29 cellular contexts compared by ENCODE assay signal in the genomic region with DNA sequence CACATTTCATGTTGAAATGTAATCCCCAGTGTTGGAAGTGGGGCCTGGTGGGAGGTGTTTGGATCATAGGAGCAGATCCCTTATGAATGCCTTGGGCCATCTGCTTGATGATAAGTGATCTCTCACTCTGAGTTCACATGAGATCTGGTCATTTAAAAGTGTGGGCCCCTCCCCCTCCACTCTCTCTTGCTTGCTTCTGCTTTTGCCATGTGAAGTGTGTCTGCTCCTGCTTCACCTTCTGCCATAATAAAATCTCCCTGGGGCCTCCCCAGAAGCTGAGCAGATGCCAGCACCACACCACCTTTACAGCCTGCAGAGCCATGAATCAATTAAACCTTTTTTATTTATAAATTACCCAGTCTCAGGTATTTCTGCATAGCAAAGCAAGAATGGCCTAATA. TPM values are rescaled to one million over a fixed set of nuclear protein-coding genes. Genes with fewer than 3 reads are reported as not detected.
DNase-seq lines count a peak whose midpoint lies in the region; ATAC-seq and TF ChIP-seq lines count a peak whose summit lies in the region.
"Had no signal": no experiment of that assay in that cellular context is flagged by ENCODE, and none has a peak within 500 bp of the region (broad histone marks: within the 10 kb centered on the region; RNA-seq: fewer than 3 reads in every experiment).

No MANE protein-coding gene starts in this region.

- CTCF ChIA-PET in activated B cell treated with CpG ODN at 0.5 μM for 24 hours (lab: Charles Lee), result no interaction called here

- intact Hi-C loops in activated B cell treated with CpG ODN at 0.5 μM for 24 hours (cut with micrococcal nuclease), result no loop called here

- no peak for TF ChIP-seq CTCF in activated B cell treated with CpG ODN at 0.5 μM for 24 hours (IDR thresholded peaks at IDR 0.05)

- peak overlapping the region; percentile 76 for H3K27ac Mint-ChIP-seq in activated B cell treated with CpG ODN at 0.5 μM for 24 hours
- H3K27ac Mint-ChIP-seq in stimulated activated effector memory CD8-positive, alpha-beta T cell treated with anti-CD3 and anti-CD28 coated beads, Interleukin-12 subunit alpha, Interleukin-12 subunit beta, amount 100 ng/mL, for 72 hours, result peak overlapping the region; percentile 58
- H3K27ac Mint-ChIP-seq in natural killer cell treated with Interleukin-12 subunit alpha and Interleukin-12 subunit beta and Interleukin-15 and Interleukin-18, amount 100 ng/mL, for 72 hours, result peak overlapping the region in 1 of 2 donors; percentile 22
- H3K27ac Mint-ChIP-seq: activated CD4-positive, alpha-beta T cell treated with anti-CD3 and anti-CD28 coated beads, Interleukin-2, amount 10 ng/mL, durations not matched to agents 7 days and 5 days; endodermal cell had no signal

- H3K27me3 Mint-ChIP-seq in activated B cell treated with CpG ODN at 0.5 μM for 24 hours, result no peaks in the 10 kb centered on the region
- no peaks in the 10 kb centered on the region for H3K27me3 Mint-ChIP-seq in natural killer cell treated with Interleukin-12 subunit alpha and Interleukin-12 subunit beta and Interleukin-15 and Interleukin-18, amount 100 ng/mL, for 72 hours
- H3K27me3 Mint-ChIP-seq: activated CD4-positive, alpha-beta T cell treated with anti-CD3 and anti-CD28 coated beads, Interleukin-2, amount 10 ng/mL, durations not matched to agents 7 days and 5 days; CD4-positive, alpha-beta memory T cell had no signal

- POLR2A ChIA-PET in activated B cell treated with CpG ODN at 0.5 μM for 24 hours (lab: Charles Lee), result no interaction called here

- H3K4me3 Mint-ChIP-seq in activated B cell treated with CpG ODN at 0.5 μM for 24 hours, result peak overlapping the region; percentile 2
- no peak overlapping the region for H3K4me3 Mint-ChIP-seq in stimulated activated effector memory CD8-positive, alpha-beta T cell treated with anti-CD3 and anti-CD28 coated beads, Interleukin-12 subunit alpha, Interleukin-12 subunit beta, amount 100 ng/mL, for 72 hours
- no peak overlapping the region for H3K4me3 Mint-ChIP-seq in natural killer cell treated with Interleukin-12 subunit alpha and Interleukin-12 subunit beta and Interleukin-15 and Interleukin-18, amount 100 ng/mL, for 72 hours
- H3K4me3 Mint-ChIP-seq: activated CD4-positive, alpha-beta T cell treated with anti-CD3 and anti-CD28 coated beads, Interleukin-2, amount 10 ng/mL, durations not matched to agents 7 days and 5 days; activated T-cell treated with anti-CD3 and anti-CD28 coated beads, Interleukin-2, amount 50 U/mL, for 4 hours; CD4-positive, alpha-beta memory T cell; endodermal cell had no signal

- no peaks in the 10 kb centered on the region for H3K36me3 Mint-ChIP-seq in activated B cell treated with CpG ODN at 0.5 μM for 24 hours (ENCODE audit: low read depth)
- H3K36me3 Mint-ChIP-seq in stimulated activated effector memory CD8-positive, alpha-beta T cell treated with anti-CD3 and anti-CD28 coated beads, Interleukin-12 subunit alpha, Interleukin-12 subunit beta, amount 100 ng/mL, for 72 hours, result no peaks in the 10 kb centered on the region
- H3K36me3 Mint-ChIP-seq in natural killer cell treated with Interleukin-12 subunit alpha and Interleukin-12 subunit beta and Interleukin-15 and Interleukin-18, amount 100 ng/mL, for 72 hours, result peaks cover 12% of the 10 kb centered on the region

- ATAC-seq in activated B cell treated with CpG ODN at 0.5 μM for 24 hours (ENCODE audit: low read depth), result peak; percentile 40
- no peak for ATAC-seq in stimulated activated effector memory CD8-positive, alpha-beta T cell treated with anti-CD3 and anti-CD28 coated beads, Interleukin-12 subunit alpha, Interleukin-12 subunit beta, amount 100 ng/mL, for 72 hours
- no peak for ATAC-seq in natural killer cell treated with Interleukin-12 subunit alpha and Interleukin-12 subunit beta and Interleukin-15 and Interleukin-18, amount 100 ng/mL, for 72 hours
- ATAC-seq: activated T-cell treated with anti-CD3 and anti-CD28 coated beads, Interleukin-2, amount 50 U/mL, for 4 hours; sciatic nerve had no signal

- peaks cover 44% of the 10 kb centered on the region for H3K4me1 Mint-ChIP-seq in activated B cell treated with CpG ODN at 0.5 μM for 24 hours
- peaks cover 31% of the 10 kb centered on the region for H3K4me1 Mint-ChIP-seq in stimulated activated effector memory CD8-positive, alpha-beta T cell treated with anti-CD3 and anti-CD28 coated beads, Interleukin-12 subunit alpha, Interleukin-12 subunit beta, amount 100 ng/mL, for 72 hours
- peaks cover 27 to 31% of the 10 kb centered on the region in 2 donors for H3K4me1 Mint-ChIP-seq in natural killer cell treated with Interleukin-12 subunit alpha and Interleukin-12 subunit beta and Interleukin-15 and Interleukin-18, amount 100 ng/mL, for 72 hours (ENCODE audit: low read depth in 2 of 2)
- H3K4me1 Mint-ChIP-seq: endodermal cell had no signal

- peaks cover 2% of the 10 kb centered on the region for H3K9me3 Mint-ChIP-seq in activated B cell treated with CpG ODN at 0.5 μM for 24 hours
- no peaks in the 10 kb centered on the region for H3K9me3 Mint-ChIP-seq in stimulated activated effector memory CD8-positive, alpha-beta T cell treated with anti-CD3 and anti-CD28 coated beads, Interleukin-12 subunit alpha, Interleukin-12 subunit beta, amount 100 ng/mL, for 72 hours
- peaks cover 10% of the 10 kb centered on the region for H3K9me3 Mint-ChIP-seq in natural killer cell treated with Interleukin-12 subunit alpha and Interleukin-12 subunit beta and Interleukin-15 and Interleukin-18, amount 100 ng/mL, for 72 hours

- DNase-seq in NOMO-1 (lab: John Stamatoyannopoulos, UW; ENCODE audit: unreplicated experiment in 2 of 2), result peak; percentile 7 to 21
- DNase-seq in NOMO-1 treated with dmso at 0.1 percent for 144 hours (lab: John Stamatoyannopoulos, UW; ENCODE audit: unreplicated experiment), result no peak
- peak; percentile 99 for DNase-seq in NCI-H2171 treated with DMSO at 0.1 percent for 48 hours (lab: John Stamatoyannopoulos, UW)
- DNase-seq in activated B cell treated with CpG ODN at 0.5 μM for 24 hours, result no peak
- no peak for DNase-seq in stimulated activated effector memory CD8-positive, alpha-beta T cell treated with anti-CD3 and anti-CD28 coated beads, Interleukin-12 subunit alpha, Interleukin-12 subunit beta, amount 100 ng/mL, for 72 hours (ENCODE audit: low spot score in 2 of 2)
- DNase-seq in natural killer cell treated with Interleukin-12 subunit alpha and Interleukin-12 subunit beta and Interleukin-15 and Interleukin-18, amount 100 ng/mL, for 72 hours (ENCODE audit: low spot score), result no peak
- DNase-seq in DMS153 (lab: John Stamatoyannopoulos, UW), result no peak
- DNase-seq in NCI-H1105 treated with DMSO at 0.1 percent for 48 hours (lab: John Stamatoyannopoulos, UW), result no peak
- DNase-seq: activated CD4-positive, alpha-beta T cell treated with anti-CD3 and anti-CD28 coated beads, Interleukin-2, amount 10 ng/mL, durations not matched to agents 7 days and 5 days; activated gamma-delta T cell; activated T-cell treated with anti-CD3 and anti-CD28 coated beads, Interleukin-2, amount 50 U/mL, for 4 hours; CD4-positive, alpha-beta memory T cell; endodermal cell; head of caudate nucleus; left ventricle myocardium inferior; NCI-H1417 treated with DMSO at 0.1 percent for 48 hours; NCI-H2107; NCI-H510A; SIG-M5; stimulated activated CD8-positive, alpha-beta memory T cell treated with anti-CD3 and anti-CD28 coated beads, Interleukin-4, amount 100 ng/mL, for 48 hours; T1000; thyroid gland had no signal

RNA-seq across cellular contexts. Expression of a gene that starts 14.2 kb away (rescaled TPM):
- total RNA-seq in activated B cell treated with CpG ODN at 0.5 μM for 24 hours, result not detected in 2 replicates
- not detected for total RNA-seq in natural killer cell treated with Interleukin-12 subunit alpha and Interleukin-12 subunit beta and Interleukin-15 and Interleukin-18, amount 100 ng/mL, for 72 hours
- total RNA-seq: activated CD4-positive, alpha-beta T cell treated with anti-CD3 and anti-CD28 coated beads, Interleukin-2, amount 10 ng/mL, durations not matched to agents 7 days and 5 days; activated T-cell treated with anti-CD3 and anti-CD28 coated beads, Interleukin-2, amount 50 U/mL, for 4 hours; ascending aorta; cardiac muscle cell; CD4-positive, alpha-beta memory T cell; endodermal cell; HT1080; left ventricle myocardium inferior; mesenteric fat pad; myocyte; prostate gland; sciatic nerve; thyroid gland had no signal

Comparison
In these comparisons a context has a peak if more than half of its experiments do, and no peak if none do; other contexts are left out.
1. DNase-seq: peak in NOMO-1 (2 of 2) and NCI-H2171 treated with DMSO at 0.1 percent for 48 hours (single experiment); none in NOMO-1 treated with dmso at 0.1 percent for 144 hours (single experiment), activated B cell treated with CpG ODN at 0.5 μM for 24 hours (single experiment), stimulated activated effector memory CD8-positive, alpha-beta T cell treated with anti-CD3 and anti-CD28 coated beads, Interleukin-12 subunit alpha, Interleukin-12 subunit beta, amount 100 ng/mL, for 72 hours (0 of 2), natural killer cell treated with Interleukin-12 subunit alpha and Interleukin-12 subunit beta and Interleukin-15 and Interleukin-18, amount 100 ng/mL, for 72 hours (single experiment), DMS153 (single experiment) and NCI-H1105 treated with DMSO at 0.1 percent for 48 hours (single experiment).